In the genomic region with DNA sequence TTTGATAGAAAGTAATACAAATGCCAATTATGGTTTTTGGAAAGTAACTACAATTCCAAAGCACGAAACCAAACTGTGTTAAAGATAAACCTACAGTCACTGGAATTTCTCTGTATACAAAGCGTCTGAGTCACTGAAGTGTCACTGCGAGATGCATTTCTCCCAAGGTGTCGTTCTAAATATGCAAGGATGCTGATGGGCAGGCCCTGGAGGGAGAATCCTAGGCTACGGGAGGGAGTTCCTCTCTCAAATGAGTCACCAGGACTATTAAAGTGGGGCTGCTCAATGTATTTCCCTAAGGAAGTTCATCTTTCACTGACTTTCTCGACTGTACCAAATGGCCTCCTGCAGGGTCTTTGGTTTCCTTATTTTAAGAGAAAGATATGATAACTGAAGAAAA, we compare ENCODE assay signal across 16 cellular contexts.
DNase-seq lines count a peak whose midpoint lies in the region; ATAC-seq and TF ChIP-seq lines count a peak whose summit lies in the region.
"Had no signal": no experiment of that assay in that cellular context is flagged by ENCODE, and none has a peak within 500 bp of the region (broad histone marks: within the 10 kb centered on the region; RNA-seq: fewer than 3 reads in every experiment).

No MANE protein-coding gene starts in this region.

- no peaks in the 10 kb centered on the region for H3K36me3 Mint-ChIP-seq in MCF 10A (ENCODE audit: insufficient read depth, unreplicated experiment)
- H3K36me3 Mint-ChIP-seq: activated naive CD4-positive, alpha-beta T cell treated with anti-CD3 and anti-CD28 coated beads, Interleukin-2, amount 10 ng/mL, durations not matched to agents 7 days and 5 days had no signal

- no peak overlapping the region for H3K27ac Mint-ChIP-seq in MCF 10A (ENCODE audit: low read depth, unreplicated experiment)
- H3K27ac Mint-ChIP-seq: activated naive CD4-positive, alpha-beta T cell treated with anti-CD3 and anti-CD28 coated beads, Interleukin-2, amount 10 ng/mL, durations not matched to agents 7 days and 5 days had no signal

- CTCF ChIA-PET in MCF 10A (lab: Yijun Ruan, JAX): interaction anchor here (0.7 to 1.4 kb wide), 4 partner anchors 34 to 856 kb away, joined by 3 to 11 read pairs (median 4); no protein-coding TSS in a partner anchor

- no peaks in the 10 kb centered on the region for H3K27me3 ChIP-seq in breast epithelium
- H3K27me3 ChIP-seq in SJSA1 (replicated peaks): no peaks in the 10 kb centered on the region
- no peaks in the 10 kb centered on the region for H3K27me3 ChIP-seq in fibroblast of lung (ENCODE audit: control insufficient read depth, insufficient read depth, low read length)
- H3K27me3 ChIP-seq in ovary: no peaks in the 10 kb centered on the region
- H3K27me3 ChIP-seq: tibial artery had no signal

- no peaks in the 10 kb centered on the region for H3K27me3 Mint-ChIP-seq in MCF 10A (ENCODE audit: insufficient read depth, unreplicated experiment)

- TF ChIP-seq CTCF in MCF 10A (IDR thresholded peaks at IDR 0.05; ENCODE audit: unreplicated experiment) (no peak), breast epithelium (IDR thresholded peaks at IDR 0.05) (no peak), fibroblast of lung (conservative IDR thresholded peaks at IDR 0.05 in 1 of 2, IDR thresholded peaks at IDR 0.05 in 1 of 2; ENCODE audit: low read depth in 1 of 2, low read length in 2 of 2) (no peak), ovary (IDR thresholded peaks at IDR 0.05) (no peak)

- H3K9me3 Mint-ChIP-seq in MCF 10A (ENCODE audit: unreplicated experiment): no peaks in the 10 kb centered on the region
- H3K9me3 Mint-ChIP-seq: activated naive CD4-positive, alpha-beta T cell treated with anti-CD3 and anti-CD28 coated beads, Interleukin-2, amount 10 ng/mL, durations not matched to agents 7 days and 5 days had no signal

- ATAC-seq in Right ventricle myocardium superior (ENCODE audit: poor library complexity): no peak
- ATAC-seq in GM21717 (IDR thresholded peaks at IDR 0.05; ENCODE audit: unreplicated experiment): no peak

- H3K4me3 ChIP-seq in breast epithelium (no peak overlapping the region), SJSA1 (no peak overlapping the region), fibroblast of lung (replicated peaks in 1 of 4; ENCODE audit: control extremely low read depth in 1 of 4, insufficient read depth in 1 of 4, low read depth in 3 of 4, low read length in 4 of 4) (no peak overlapping the region), ovary (no peak overlapping the region)
- H3K4me3 ChIP-seq: lung, tibial artery had no signal

- H2AFZ ChIP-seq in fibroblast of lung (ENCODE audit: low read length): no peak overlapping the region

- H3K9me3 ChIP-seq in breast epithelium: no peaks in the 10 kb centered on the region
- H3K9me3 ChIP-seq in SJSA1 (replicated peaks): no peaks in the 10 kb centered on the region
- no peaks in the 10 kb centered on the region for H3K9me3 ChIP-seq in fibroblast of lung (ENCODE audit: control insufficient read depth, insufficient read depth, low read depth, low read length)
- no peaks in the 10 kb centered on the region for H3K9me3 ChIP-seq in ovary
- H3K9me3 ChIP-seq: tibial artery had no signal

- no peak overlapping the region for H3K9ac ChIP-seq in fibroblast of lung (ENCODE audit: insufficient read depth, low read length)

- no TSS peak for BruUV-seq in MCF 10A (replicated peaks; lab: Mats Ljungman, UMichigan)

- H3K79me2 ChIP-seq in fibroblast of lung (ENCODE audit: control insufficient read depth, insufficient read depth, low read length): no peaks in the 10 kb centered on the region

- WGBS in ovary, 3 donors: 43 to 53% (median 44%) methylated on average over 6 of the region's 6 CpGs

- POLR2A ChIA-PET in MCF 10A (lab: Yijun Ruan, JAX): no interaction called here

- TF ChIP-seq POLR2A in breast epithelium (IDR thresholded peaks at IDR 0.05) (no peak), ovary (IDR thresholded peaks at IDR 0.05) (no peak)

- no peak for TF ChIP-seq EP300 in ovary (IDR thresholded peaks at IDR 0.05)

- H3K4me2 ChIP-seq in fibroblast of lung (ENCODE audit: extremely low read depth, insufficient read depth, low read length): peak overlapping the region; percentile 47

- DNase-seq in MCF 10A (ENCODE audit: unreplicated experiment) (peak; percentile 42), breast epithelium (ENCODE audit: low spot score in 2 of 2) (no peak), SJSA1 (ENCODE audit: low read depth in 1 of 2, low spot score in 2 of 2) (peak; percentile 85 to 88), fibroblast of lung (ENCODE audit: low read depth in 2 of 2) (peak; percentile 51 to 89), Right ventricle myocardium superior (no peak), ovary (no peak), NAMALWA (ENCODE audit: low spot score) (no peak)
- DNase-seq: activated naive CD4-positive, alpha-beta T cell treated with anti-CD3 and anti-CD28 coated beads, Interleukin-2, amount 10 ng/mL, durations not matched to agents 7 days and 5 days; KG1; NCI-H2081; OCI-M1; stimulated activated CD4-positive, alpha-beta T cell treated with anti-CD3 and anti-CD28 coated beads, Interleukin-12 subunit alpha, Interleukin-12 subunit beta, amount 100 ng/mL, for 4 hours; tibial artery had no signal

- intact Hi-C loops in MCF 10A (cut with micrococcal nuclease) (loop anchor here (10.0 kb wide), 1 partner anchor 170 kb away; no protein-coding TSS in a partner anchor), breast epithelium (cut with DNase I; ENCODE audit: low total_unique reads) (no loop called here), Right ventricle myocardium superior (cut with DNase I) (no loop called here), ovary (cut with DNase I) (no loop called here)

- H3K27ac ChIP-seq in breast epithelium: no peak overlapping the region
- H3K27ac ChIP-seq in SJSA1: peak overlapping the region; percentile 41
- peak overlapping the region; percentile 13 for H3K27ac ChIP-seq in fibroblast of lung (ENCODE audit: insufficient read depth, low read length)
- H3K27ac ChIP-seq in ovary: no peak overlapping the region
- H3K27ac ChIP-seq: 22Rv1, tibial artery had no signal

- H4K20me1 ChIP-seq in fibroblast of lung (ENCODE audit: control insufficient read depth, extremely low read depth, insufficient read depth, low read length): no peaks in the 10 kb centered on the region

- H3K36me3 ChIP-seq in breast epithelium (no peaks in the 10 kb centered on the region), SJSA1 (no peaks in the 10 kb centered on the region), fibroblast of lung (ENCODE audit: control insufficient read depth, insufficient read depth, low read length) (no peaks in the 10 kb centered on the region), ovary (no peaks in the 10 kb centered on the region)
- H3K36me3 ChIP-seq: tibial artery had no signal

- peaks cover 9% of the 10 kb centered on the region for H3K4me1 Mint-ChIP-seq in MCF 10A (ENCODE audit: insufficient read depth, unreplicated experiment)
- H3K4me1 Mint-ChIP-seq: activated naive CD4-positive, alpha-beta T cell treated with anti-CD3 and anti-CD28 coated beads, Interleukin-2, amount 10 ng/mL, durations not matched to agents 7 days and 5 days had no signal

- H3K4me3 Mint-ChIP-seq in MCF 10A (ENCODE audit: unreplicated experiment): no peak overlapping the region
- H3K4me3 Mint-ChIP-seq: activated naive CD4-positive, alpha-beta T cell treated with anti-CD3 and anti-CD28 coated beads, Interleukin-2, amount 10 ng/mL, durations not matched to agents 7 days and 5 days had no signal

- H3K4me1 ChIP-seq in breast epithelium: no peaks in the 10 kb centered on the region
- peaks cover 58% of the 10 kb centered on the region for H3K4me1 ChIP-seq in SJSA1 (replicated peaks)
- peaks cover 12% of the 10 kb centered on the region for H3K4me1 ChIP-seq in fibroblast of lung (ENCODE audit: control insufficient read depth, extremely low read depth, insufficient read depth, low read length)
- no peaks in the 10 kb centered on the region for H3K4me1 ChIP-seq in ovary (ENCODE audit: insufficient read depth)
- H3K4me1 ChIP-seq: tibial artery had no signal

Comparison
In these comparisons a context has a peak if more than half of its experiments do, and no peak if none do; other contexts are left out.
1. DNase-seq: peak in MCF 10A (single experiment), SJSA1 (2 of 2) and fibroblast of lung (2 of 2); none in breast epithelium (0 of 2), Right ventricle myocardium superior (single experiment), ovary (0 of 5) and NAMALWA (single experiment).
2. H3K27ac ChIP-seq: peak in SJSA1 (single experiment) and fibroblast of lung (single experiment); none in breast epithelium (0 of 2) and ovary (0 of 2).